ENCODE assay signal across 16 cellular contexts in the genomic region with DNA sequence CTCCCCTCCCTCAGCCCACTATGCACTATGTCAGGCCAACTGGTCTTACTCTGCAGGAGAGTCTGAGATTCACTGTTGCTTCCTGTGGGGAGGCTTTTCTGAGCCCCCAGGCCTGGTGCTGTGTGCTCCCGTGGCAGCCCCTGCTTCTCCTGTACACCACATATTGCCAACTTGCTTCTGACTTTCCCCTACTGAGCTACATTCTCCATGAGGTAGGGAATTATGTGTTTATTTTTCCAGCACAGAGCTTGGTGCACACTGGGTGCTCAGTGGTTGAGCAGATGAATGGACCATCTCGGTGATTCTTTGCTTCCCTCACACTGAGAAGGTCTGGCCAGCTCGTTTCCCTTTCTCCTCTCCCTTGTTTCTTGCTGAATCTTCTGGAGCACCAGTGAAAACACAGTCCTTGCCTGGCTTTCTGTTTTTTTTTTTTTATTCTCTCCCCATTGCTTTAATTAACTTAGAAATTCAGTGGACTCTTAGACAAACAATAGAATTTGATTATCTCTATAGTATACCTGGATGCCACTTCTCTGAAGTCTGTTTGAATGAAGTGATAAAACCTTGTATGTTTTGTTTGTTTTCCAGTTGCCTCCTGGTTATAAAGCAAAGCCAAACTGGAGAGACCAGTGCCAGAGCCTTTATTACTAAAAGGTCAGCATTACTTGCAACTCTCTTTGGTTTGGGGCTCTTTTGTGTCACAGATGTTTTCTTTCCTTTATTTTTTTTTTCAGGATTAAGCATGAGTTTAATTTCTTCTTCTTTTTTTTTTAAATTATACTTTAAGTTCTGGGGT. TPM values are rescaled to one million over a fixed set of nuclear protein-coding genes. Genes with fewer than 3 reads are reported as not detected.
A peak's percentile ranks its signal among the peaks of the same experiment; 100 is the strongest.
DNase-seq lines count a peak whose midpoint lies in the region; FAIRE-seq and TF ChIP-seq lines count a peak whose summit lies in the region.
"Had no signal": no experiment of that assay in that cellular context is flagged by ENCODE, and none has a peak within 500 bp of the region (broad histone marks: within the 10 kb centered on the region; RNA-seq: fewer than 3 reads in every experiment).

No MANE protein-coding gene starts in this region.

- CTCF ChIA-PET in PC-9 (lab: Charles Lee) = interaction anchor here (0.5 to 1.0 kb wide), 3 partner anchors 53 to 82 kb away, joined by 3 to 7 read pairs (median 3); no protein-coding TSS in a partner anchor
- CTCF ChIA-PET in H1 (lab: Charles Lee; ENCODE audit: partially characterized antibody) = interaction anchor here (1.5 kb wide), 1 partner anchor 9 kb away, joined by 4 read pairs; no protein-coding TSS in a partner anchor

- WGBS in H1 (ENCODE audit: extremely low coverage in 1 of 2, insufficient coverage in 1 of 2, insufficient read length in 1 of 2, insufficient replicate concordance in 2 of 2, low coverage in 1 of 2, low lambda C conversion rate in 2 of 2, missing lambda C conversion rate in 1 of 2), 2 experiments = 90% methylated on average over 3 of the region's 3 CpGs; no CpG with 5 or more reads in 1 of the 2 experiments

- no peaks in the 10 kb centered on the region for H3K36me3 Mint-ChIP-seq in activated T-helper 2 cell treated with anti-CD3 and anti-CD28 coated beads, Interferon-gamma antibody, Interleukin-2, Interleukin-4, amounts not matched to agents 10 μg/mL and 5 μg/mL and 100 μg/mL, durations not matched to agents 14 hours and 24 hours and 36 hours (ENCODE audit: low read depth)
- H3K36me3 Mint-ChIP-seq: stimulated activated effector memory CD8-positive, alpha-beta T cell treated with anti-CD3 and anti-CD28 coated beads, Interleukin-12 subunit alpha, Interleukin-12 subunit beta, amount 100 ng/mL, for 72 hours had no signal

- peak; percentile 11 for DNase-seq in DMS53 (lab: John Stamatoyannopoulos, UW)
- DNase-seq in DMS53 treated with DMSO at 0.1 percent for 48 hours (lab: John Stamatoyannopoulos, UW; ENCODE audit: unreplicated experiment) = no peak
- DNase-seq in PC-9 = peak in 1 of 2 experiments; percentile 48
- no peak for DNase-seq in H1 (ENCODE audit: low read depth in 1 of 2, low spot score in 2 of 2)
- DNase-seq in medulla oblongata (ENCODE audit: extremely low spot score) = no peak
- DNase-seq in activated T-helper 2 cell treated with anti-CD3 and anti-CD28 coated beads, Interferon-gamma antibody, Interleukin-2, Interleukin-4, amounts not matched to agents 10 μg/mL and 5 μg/mL and 100 μg/mL, durations not matched to agents 14 hours and 24 hours and 36 hours (ENCODE audit: low spot score) = no peak
- DNase-seq in UCSD-AML1 (lab: John Stamatoyannopoulos, UW; ENCODE audit: unreplicated experiment) = no peak
- DNase-seq: activated effector memory CD4-positive, alpha-beta T cell treated with Interleukin-2 at 50 U/mL for 16 hours; aorta; hippocampal formation; NCI-H1417 treated with DMSO at 0.1 percent for 48 hours; ovary; small intestine; transverse colon had no signal

- peak overlapping the region; percentile 63; the same call in 1 of the 2 replicates for H4K8ac ChIP-seq in H1 (ENCODE audit: extremely low read depth, insufficient read depth, low read length)

- H3K4me1 ChIP-seq in PC-9 (replicated peaks; ENCODE audit: insufficient read depth) (peaks cover 63% of the 10 kb centered on the region), H1 (replicated peaks in 1 of 4; ENCODE audit: control insufficient read depth in 3 of 4, insufficient read depth in 4 of 4, low read length in 3 of 4) (no peaks in the 10 kb centered on the region), skeletal muscle satellite cell (ENCODE audit: control insufficient read depth, insufficient read depth, low read length) (peaks cover 37% of the 10 kb centered on the region)
- H3K4me1 ChIP-seq: transverse colon had no signal

- H2AFZ ChIP-seq in PC-9 (peak overlapping the region; percentile 67; the same call in 1 of the 2 replicates), H1 (ENCODE audit: low read length) (no peak overlapping the region; the same call in 1 of the 2 replicates)

- no peak for TF ChIP-seq EP300 in H1 (IDR thresholded peaks at IDR 0.05; ENCODE audit: borderline replicate concordance in 1 of 2, low read depth in 2 of 2, low read length in 2 of 2)

- no peak overlapping the region for H3K56ac ChIP-seq in H1 (replicated peaks; ENCODE audit: insufficient read length, low read depth, low read length)

- peaks cover 42% of the 10 kb centered on the region for H3F3A ChIP-seq in PC-9 (ENCODE audit: insufficient read depth, low read depth)

- H3K27me3 ChIP-seq in PC-9 (ENCODE audit: insufficient read depth, low read depth) (no peaks in the 10 kb centered on the region), H1 (replicated peaks in 1 of 4; ENCODE audit: control insufficient read depth in 3 of 4, extremely low read depth in 1 of 4, insufficient read depth in 3 of 4, low read length in 3 of 4) (0 out of 7 replicates have a peak, but pooled peaks cover 0 to 2% (median 0%) of the 10 kb centered on the region in 4 experiments), skeletal muscle satellite cell (ENCODE audit: control insufficient read depth, insufficient read depth, low read length) (no peaks in the 10 kb centered on the region)
- H3K27me3 ChIP-seq: ovary, transverse colon had no signal

- H2AK5ac ChIP-seq in H1 (ENCODE audit: low read depth, low read length) = no peak overlapping the region

- intact Hi-C loops in PC-9 (cut with micrococcal nuclease; ENCODE audit: unreplicated experiment) = loop anchor here (1.0 to 2.0 kb wide), 6 partner anchors 23 to 86 kb away; no protein-coding TSS in a partner anchor
- intact Hi-C loops in activated T-helper 2 cell treated with anti-CD3 and anti-CD28 coated beads, Interferon-gamma antibody, Interleukin-2, Interleukin-4, amounts not matched to agents 10 μg/mL and 5 μg/mL and 100 μg/mL, durations not matched to agents 14 hours and 24 hours and 36 hours (cut with micrococcal nuclease) = no loop called here

- no peak overlapping the region for H3K4me3 Mint-ChIP-seq in activated T-helper 2 cell treated with anti-CD3 and anti-CD28 coated beads, Interferon-gamma antibody, Interleukin-2, Interleukin-4, amounts not matched to agents 10 μg/mL and 5 μg/mL and 100 μg/mL, durations not matched to agents 14 hours and 24 hours and 36 hours (ENCODE audit: low read depth)
- H3K4me3 Mint-ChIP-seq: stimulated activated effector memory CD8-positive, alpha-beta T cell treated with anti-CD3 and anti-CD28 coated beads, Interleukin-12 subunit alpha, Interleukin-12 subunit beta, amount 100 ng/mL, for 72 hours had no signal

- H3K27ac Mint-ChIP-seq in activated T-helper 2 cell treated with anti-CD3 and anti-CD28 coated beads, Interferon-gamma antibody, Interleukin-2, Interleukin-4, amounts not matched to agents 10 μg/mL and 5 μg/mL and 100 μg/mL, durations not matched to agents 14 hours and 24 hours and 36 hours = no peak overlapping the region
- H3K27ac Mint-ChIP-seq: stimulated activated effector memory CD8-positive, alpha-beta T cell treated with anti-CD3 and anti-CD28 coated beads, Interleukin-12 subunit alpha, Interleukin-12 subunit beta, amount 100 ng/mL, for 72 hours had no signal

- no peaks in the 10 kb centered on the region for H3K9me3 Mint-ChIP-seq in activated T-helper 2 cell treated with anti-CD3 and anti-CD28 coated beads, Interferon-gamma antibody, Interleukin-2, Interleukin-4, amounts not matched to agents 10 μg/mL and 5 μg/mL and 100 μg/mL, durations not matched to agents 14 hours and 24 hours and 36 hours
- H3K9me3 Mint-ChIP-seq: stimulated activated effector memory CD8-positive, alpha-beta T cell treated with anti-CD3 and anti-CD28 coated beads, Interleukin-12 subunit alpha, Interleukin-12 subunit beta, amount 100 ng/mL, for 72 hours had no signal

- H2BK20ac ChIP-seq in H1 (ENCODE audit: low read length) = no peak overlapping the region

- H3K23ac ChIP-seq in H1 (ENCODE audit: insufficient read length) = no peak overlapping the region

- H3K9me3 ChIP-seq in PC-9 (ENCODE audit: insufficient read depth, low read depth) (peaks cover 10% of the 10 kb centered on the region), H1 (ENCODE audit: insufficient read depth in 2 of 2, low read depth in 1 of 2, low read length in 1 of 2) (peaks cover 6 to 9% of the 10 kb centered on the region in 2 experiments; a peak in 3 of 4 replicates), skeletal muscle satellite cell (replicated peaks; ENCODE audit: low read length) (no peaks in the 10 kb centered on the region)
- H3K9me3 ChIP-seq: ovary, transverse colon had no signal

- H4K20me1 ChIP-seq in PC-9 (ENCODE audit: insufficient read depth) (no peaks in the 10 kb centered on the region), H1 (replicated peaks in 1 of 2; ENCODE audit: control insufficient read depth in 1 of 2, insufficient read depth in 2 of 2, low read length in 2 of 2) (no peaks in the 10 kb centered on the region)

- H3K79me2 ChIP-seq in PC-9 (ENCODE audit: low read depth) (peaks cover 7% of the 10 kb centered on the region), H1 (ENCODE audit: control insufficient read depth in 1 of 2, insufficient read depth in 2 of 2, low read length in 2 of 2) (no peaks in the 10 kb centered on the region)

- H3K79me1 ChIP-seq in H1 (ENCODE audit: low read depth, low read length) = no peaks in the 10 kb centered on the region

- H3K4me1 Mint-ChIP-seq in activated T-helper 2 cell treated with anti-CD3 and anti-CD28 coated beads, Interferon-gamma antibody, Interleukin-2, Interleukin-4, amounts not matched to agents 10 μg/mL and 5 μg/mL and 100 μg/mL, durations not matched to agents 14 hours and 24 hours and 36 hours (ENCODE audit: low read depth) = no peaks in the 10 kb centered on the region

- no peak overlapping the region for H3K4ac ChIP-seq in H1 (replicated peaks; ENCODE audit: insufficient read length, low read depth, low read length)

- H3K9ac ChIP-seq in H1 (replicated peaks in 1 of 4; ENCODE audit: extremely low read depth in 1 of 4, low read depth in 3 of 4, low read length in 3 of 4) (no peak overlapping the region), skeletal muscle satellite cell (ENCODE audit: low read depth, low read length) (peak overlapping the region; percentile 45)

- peaks cover 3% of the 10 kb centered on the region; the same call in 1 of the 2 replicates for H3K23me2 ChIP-seq in H1 (ENCODE audit: low read depth, low read length)

- no peak overlapping the region for H4K5ac ChIP-seq in H1 (ENCODE audit: insufficient read length, low read depth, low read length)

- H2BK12ac ChIP-seq in H1 (ENCODE audit: low read depth, low read length) = no peak overlapping the region

- TF ChIP-seq CTCF in PC-9 (conservative IDR thresholded peaks at IDR 0.05) (no peak), H1 (IDR thresholded peaks at IDR 0.05; ENCODE audit: control extremely low read depth in 1 of 3, insufficient read depth in 1 of 3, low read depth in 1 of 3, low read length in 3 of 3) (no peak)

- no peak for FAIRE-seq in H1 (lab: Jason Lieb, UNC)
- FAIRE-seq: small intestine had no signal

- H3K27ac ChIP-seq in PC-9 = peak overlapping the region; percentile 98
- no peak overlapping the region for H3K27ac ChIP-seq in H1 (ENCODE audit: low read depth, low read length)
- H3K27ac ChIP-seq: ovary, transverse colon had no signal

- no peak overlapping the region for H3K18ac ChIP-seq in H1 (ENCODE audit: extremely low read depth, low read length)

- no peak for TF ChIP-seq POLR2A in H1 (IDR thresholded peaks at IDR 0.05; ENCODE audit: control extremely low read depth in 1 of 2, low read depth in 2 of 2, low read length in 2 of 2)

- no peaks in the 10 kb centered on the region; the same call in 1 of the 2 replicates for H3K9me2 ChIP-seq in PC-9 (ENCODE audit: insufficient read depth)

- H2BK15ac ChIP-seq in H1 (ENCODE audit: low read length) = no peak overlapping the region

- peak overlapping the region; percentile 45; the same call in 1 of the 2 replicates for H2BK5ac ChIP-seq in H1 (ENCODE audit: low read depth, low read length)

- no peaks in the 10 kb centered on the region for H3K36me3 ChIP-seq in PC-9 (ENCODE audit: low read depth)
- no peaks in the 10 kb centered on the region for H3K36me3 ChIP-seq in H1 (ENCODE audit: control insufficient read depth in 2 of 4, insufficient read depth in 4 of 4, low read length in 3 of 4)
- no peaks in the 10 kb centered on the region for H3K36me3 ChIP-seq in skeletal muscle satellite cell (ENCODE audit: insufficient read depth, low read length)
- H3K36me3 ChIP-seq: ovary, transverse colon had no signal

- H2BK120ac ChIP-seq in H1 (replicated peaks; ENCODE audit: low read depth, low read length) = no peak overlapping the region

- H3K27me3 Mint-ChIP-seq in activated T-helper 2 cell treated with anti-CD3 and anti-CD28 coated beads, Interferon-gamma antibody, Interleukin-2, Interleukin-4, amounts not matched to agents 10 μg/mL and 5 μg/mL and 100 μg/mL, durations not matched to agents 14 hours and 24 hours and 36 hours (ENCODE audit: low read depth) = peaks cover 3% of the 10 kb centered on the region

- no peak overlapping the region for H4K91ac ChIP-seq in H1 (replicated peaks; ENCODE audit: insufficient read length, low read length)

- peak overlapping the region; percentile 86 for H3K4me2 ChIP-seq in PC-9
- H3K4me2 ChIP-seq in H1 (ENCODE audit: insufficient read depth in 1 of 2, low read depth in 2 of 2, low read length in 2 of 2) = no peak overlapping the region
- peak overlapping the region; percentile 52 for H3K4me2 ChIP-seq in skeletal muscle satellite cell (ENCODE audit: low read length)

- TSS peak; percentile 48 for BruUV-seq in PC-9 (replicated peaks; lab: Mats Ljungman, UMichigan)

- POLR2A ChIA-PET in PC-9 (lab: Charles Lee; ENCODE audit: unreplicated experiment) = interaction anchor here (0.6 to 1.2 kb wide), 4 partner anchors 23 to 236 kb away, joined by 3 to 10 read pairs (median 6); partner anchors contain the start of gene NVL
- POLR2A ChIA-PET in H1 (lab: Charles Lee; ENCODE audit: partially characterized antibody) = no interaction called here

- H3K14ac ChIP-seq in H1 (ENCODE audit: insufficient read length) = no peak overlapping the region

- H3K4me3 ChIP-seq in PC-9 = peak overlapping the region; percentile 41
- no peak overlapping the region for H3K4me3 ChIP-seq in H1 (ENCODE audit: extremely low read depth in 1 of 4, insufficient read depth in 2 of 4, low read depth in 3 of 4, low read length in 4 of 4)
- peak overlapping the region; percentile 19 for H3K4me3 ChIP-seq in skeletal muscle satellite cell (ENCODE audit: low read length)
- H3K4me3 ChIP-seq: ovary, transverse colon had no signal

- TF ChIP-seq RAD21 in H1 (IDR thresholded peaks at IDR 0.05 in 1 of 2, conservative IDR thresholded peaks at IDR 0.05 in 1 of 2; ENCODE audit: low read depth in 2 of 2, low read length in 2 of 2) = no peak

RNA-seq across cellular contexts. Expression of gene CNIH3, which starts 50.3 kb away (rescaled TPM):
- total RNA-seq in PC-9 (2021) = 7.4 and 8.4 TPM in 2 replicates
- total RNA-seq in H1 (2021; fragmentation: NEBNext Ultra II Directional; extraction: Animal tissue kit (Norgen Biotek cat#: 25700)) = 4.4 and 5.6 TPM in 2 replicates
- polyA plus RNA-seq in H1 (2011; rRNA removed) = 2.8 and 3.7 TPM in 2 replicates
- 3.0 TPM for polyA plus RNA-seq in H1 (2011; cell fraction: cytosol; rRNA removed)
- polyA plus RNA-seq in H1 (2011; cell fraction: nucleus; rRNA removed) = 3.4 TPM
- 4.1 to 5.5 TPM (median 4.6 TPM) in 4 replicates for polyA plus RNA-seq in H1 (2012, experiment 1 of 2)
- 3.9 TPM for polyA plus RNA-seq in H1 (2012, experiment 2 of 2)
- polyA plus RNA-seq in H1 (2013, experiment 1 of 2) = 3.9 TPM
- polyA plus RNA-seq in H1 (2013, experiment 2 of 2) = 4.7 TPM
- polyA minus RNA-seq in H1 (2011; rRNA and poly(A)+ RNA removed) = 6.8 and 9.8 TPM in 2 replicates
- 3.7 TPM for polyA minus RNA-seq in H1 (2011; cell fraction: cytosol; rRNA and poly(A)+ RNA removed)
- polyA minus RNA-seq in H1 (2011; cell fraction: nucleus; rRNA and poly(A)+ RNA removed) = 9.7 TPM
- total RNA-seq in skeletal muscle satellite cell (2012; rRNA removed) = 1.5 and 2.8 TPM in 2 replicates
- 0.94 and 1.5 TPM in 2 replicates for total RNA-seq in activated T-helper 2 cell treated with anti-CD3 and anti-CD28 coated beads, Interferon-gamma antibody, Interleukin-2, Interleukin-4, amounts not matched to agents 10 μg/mL and 5 μg/mL and 100 μg/mL, durations not matched to agents 14 hours and 24 hours and 36 hours

Comparison
In these comparisons a context has a peak if more than half of its experiments do, and no peak if none do; other contexts are left out.
1. H3K4me2 ChIP-seq: peak in PC-9 (single experiment) and skeletal muscle satellite cell (single experiment); none in H1 (0 of 2).
2. H3K4me3 ChIP-seq: peak in PC-9 (single experiment) and skeletal muscle satellite cell (single experiment); none in H1 (0 of 4).